28 cellular contexts compared by ENCODE assay signal in genomic region chr6:128586095-128586494, GRCh38.
"Had no signal": no experiment of that assay in that cellular context is flagged by ENCODE, and none has a peak within 500 bp of the region (broad histone marks: within the 10 kb centered on the region; RNA-seq: fewer than 3 reads in every experiment).

No MANE protein-coding gene starts in this region.

- H3K4me3 ChIP-seq: stomach, suprapubic skin, testis, thoracic aorta, thyroid gland, tibial artery, tibial nerve, transverse colon, upper lobe of left lung, upper lobe of right lung, uterus, vagina had no signal

- H3K27ac ChIP-seq: stomach, suprapubic skin, testis, thoracic aorta, thyroid gland, tibial artery, tibial nerve, transverse colon, upper lobe of left lung, upper lobe of right lung, uterus, vagina had no signal

- ATAC-seq: stimulated activated memory B cell treated with anti-CD40 and anti-IgM and Interleukin-4, amounts not matched to agents 10 μg/mL and 1 μg/mL and 100 μg/mL, for 72 hours; stimulated activated naive B cell treated with anti-CD40 and anti-IgM and Interleukin-4, amounts not matched to agents 10 μg/mL and 1 μg/mL and 100 μg/mL, for 72 hours; stimulated activated naive CD8-positive, alpha-beta T cell treated with anti-CD3 and anti-CD28 coated beads, Interleukin-15, amount 100 ng/mL, for 72 hours; stimulated activated naive CD8-positive, alpha-beta T cell treated with anti-CD3 and anti-CD28 coated beads, Interleukin-15, Interleukin-2, amounts not matched to agents 100 U/mL and 50 U/mL, for 24 hours; upper lobe of right lung had no signal

- H3K9me3 ChIP-seq: stomach, suprapubic skin, testis, thoracic aorta, thyroid gland, transverse colon, upper lobe of left lung, upper lobe of right lung, uterus, vagina had no signal

- H3K4me1 ChIP-seq: stomach, suprapubic skin, testis, thyroid gland, tibial artery, tibial nerve, transverse colon, upper lobe of left lung, upper lobe of right lung, uterus, vagina had no signal

- FAIRE-seq: urothelium cell line had no signal

- H3K27ac Mint-ChIP-seq: stimulated activated memory B cell treated with anti-CD40 and anti-IgM and Interleukin-4, amounts not matched to agents 10 μg/mL and 1 μg/mL and 100 μg/mL, for 72 hours; stimulated activated naive B cell treated with anti-CD40 and anti-IgM and Interleukin-4, amounts not matched to agents 10 μg/mL and 1 μg/mL and 100 μg/mL, for 72 hours; stimulated activated naive CD8-positive, alpha-beta T cell treated with anti-CD3 and anti-CD28 coated beads, Interleukin-15, amount 100 ng/mL, for 72 hours; stimulated activated naive CD8-positive, alpha-beta T cell treated with anti-CD3 and anti-CD28 coated beads, Interleukin-15, Interleukin-2, amounts not matched to agents 100 ng/mL and 50 ng/mL, for 24 hours; type B pancreatic cell had no signal

- H3K36me3 Mint-ChIP-seq: stimulated activated memory B cell treated with anti-CD40 and anti-IgM and Interleukin-4, amounts not matched to agents 10 μg/mL and 1 μg/mL and 100 μg/mL, for 72 hours; stimulated activated naive B cell treated with anti-CD40 and anti-IgM and Interleukin-4, amounts not matched to agents 10 μg/mL and 1 μg/mL and 100 μg/mL, for 72 hours; type B pancreatic cell had no signal

- H3K4me3 Mint-ChIP-seq: stimulated activated memory B cell treated with anti-CD40 and anti-IgM and Interleukin-4, amounts not matched to agents 10 μg/mL and 1 μg/mL and 100 μg/mL, for 72 hours; stimulated activated naive B cell treated with anti-CD40 and anti-IgM and Interleukin-4, amounts not matched to agents 10 μg/mL and 1 μg/mL and 100 μg/mL, for 72 hours; stimulated activated naive CD8-positive, alpha-beta T cell treated with anti-CD3 and anti-CD28 coated beads, Interleukin-15, amount 100 ng/mL, for 72 hours; stimulated activated naive CD8-positive, alpha-beta T cell treated with anti-CD3 and anti-CD28 coated beads, Interleukin-15, Interleukin-2, amounts not matched to agents 100 ng/mL and 50 ng/mL, for 24 hours; type B pancreatic cell had no signal

- H3K36me3 ChIP-seq: stomach, suprapubic skin, thoracic aorta, thyroid gland, tibial artery, tibial nerve, transverse colon, upper lobe of left lung, upper lobe of right lung, uterus, vagina had no signal

- H3K4me1 Mint-ChIP-seq: stimulated activated memory B cell treated with anti-CD40 and anti-IgM and Interleukin-4, amounts not matched to agents 10 μg/mL and 1 μg/mL and 100 μg/mL, for 72 hours; stimulated activated naive B cell treated with anti-CD40 and anti-IgM and Interleukin-4, amounts not matched to agents 10 μg/mL and 1 μg/mL and 100 μg/mL, for 72 hours; stimulated activated naive CD8-positive, alpha-beta T cell treated with anti-CD3 and anti-CD28 coated beads, Interleukin-15, amount 100 ng/mL, for 72 hours had no signal

- H3K27me3 Mint-ChIP-seq: stimulated activated memory B cell treated with anti-CD40 and anti-IgM and Interleukin-4, amounts not matched to agents 10 μg/mL and 1 μg/mL and 100 μg/mL, for 72 hours; stimulated activated naive B cell treated with anti-CD40 and anti-IgM and Interleukin-4, amounts not matched to agents 10 μg/mL and 1 μg/mL and 100 μg/mL, for 72 hours; type B pancreatic cell had no signal

- H3K27me3 ChIP-seq: stomach, suprapubic skin, testis, thyroid gland, tibial artery, tibial nerve, transverse colon, upper lobe of left lung, upper lobe of right lung, uterus, vagina had no signal

- DNase-seq: stimulated activated CD4-positive, alpha-beta T cell treated with anti-CD3 and anti-CD28 coated beads, Interleukin-2, amount 100 ng/mL, for 48 hours; stimulated activated CD4-positive, alpha-beta T cell treated with anti-CD3 and anti-CD28 coated beads, Interleukin-4, amount 100 ng/mL, for 1 hour; stimulated activated CD4-positive, alpha-beta T cell treated with anti-CD3 and anti-CD28 coated beads, Interleukin-4, amount 100 ng/mL, for 24 hours; stimulated activated CD4-positive, alpha-beta T cell treated with anti-CD3 and anti-CD28 coated beads, Interleukin-4, amount 100 ng/mL, for 4 hours; stimulated activated CD8-positive, alpha-beta memory T cell treated with anti-CD3 and anti-CD28 coated beads, Interleukin-4, amount 100 ng/mL, for 48 hours; stimulated activated naive B cell treated with anti-CD40 and anti-IgM and Interleukin-4, amounts not matched to agents 10 μg/mL and 1 μg/mL and 100 μg/mL, for 72 hours; stimulated activated naive CD4-positive, alpha-beta T cell; stimulated activated naive CD4-positive, alpha-beta T cell treated with Interleukin-2 at 50 U/mL for 16 hours; stimulated activated naive CD8-positive, alpha-beta T cell treated with anti-CD3 and anti-CD28 coated beads, Interleukin-15, amount 100 ng/mL, for 72 hours; stimulated activated naive CD8-positive, alpha-beta T cell treated with anti-CD3 and anti-CD28 coated beads, Interleukin-15, Interleukin-2, amounts not matched to agents 100 U/mL and 50 U/mL, for 24 hours; stomach; substantia nigra; testis; thyroid gland; tibial artery; transverse colon; trophoblast cell; upper lobe of left lung; upper lobe of right lung; uterus had no signal
